11 cellular contexts compared by ENCODE assay signal in the genomic region with DNA sequence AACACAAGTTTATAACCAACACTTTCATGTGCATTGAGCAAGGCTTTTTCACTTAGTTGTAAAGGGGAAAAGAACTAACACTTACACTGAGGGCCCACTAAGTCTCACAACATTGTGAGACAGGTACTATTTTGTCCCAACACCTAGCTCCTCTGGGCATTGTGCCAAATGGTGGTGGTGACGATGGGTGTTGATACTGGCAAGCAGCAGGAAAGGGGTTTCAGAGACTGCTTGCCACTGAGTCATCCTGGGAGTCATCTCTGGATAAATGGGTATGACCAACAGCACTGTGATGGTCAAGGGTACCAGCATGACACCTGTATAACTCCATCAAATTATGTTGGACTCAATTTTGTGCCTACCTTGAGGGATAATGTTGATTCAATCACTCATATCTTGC.
DNase-seq lines count a peak whose midpoint lies in the region; ATAC-seq, FAIRE-seq and TF ChIP-seq lines count a peak whose summit lies in the region.
"Had no signal": no experiment of that assay in that cellular context is flagged by ENCODE, and none has a peak within 500 bp of the region (broad histone marks: within the 10 kb centered on the region; RNA-seq: fewer than 3 reads in every experiment).

No MANE protein-coding gene starts in this region.

- no peak overlapping the region for H3K27ac ChIP-seq in keratinocyte (ENCODE audit: control insufficient read depth, insufficient read depth, low read length)
- no peak overlapping the region for H3K27ac ChIP-seq in suprapubic skin
- H3K27ac ChIP-seq: adrenal gland, Peyer's patch had no signal

- H3K9me3 ChIP-seq in keratinocyte (ENCODE audit: control insufficient read depth, low read depth, low read length) (no peaks in the 10 kb centered on the region), suprapubic skin (no peaks in the 10 kb centered on the region)
- H3K9me3 ChIP-seq: adrenal gland, Peyer's patch had no signal

- H3K9me1 ChIP-seq in keratinocyte (ENCODE audit: control insufficient read depth, extremely low read depth, insufficient read depth, low read length): no peaks in the 10 kb centered on the region

- no peak overlapping the region for H2AFZ ChIP-seq in keratinocyte (ENCODE audit: control insufficient read depth, low read length)

- no peaks in the 10 kb centered on the region for H3K79me2 ChIP-seq in keratinocyte (ENCODE audit: control insufficient read depth, insufficient read depth, low read length)

- dilution Hi-C loops in keratinocyte (cut with MboI; ENCODE audit: extremely low pct_ligation_motif_present, low sequenced_read_pairs): no loop called here

- peak; percentile 85 for DNase-seq in COLO668 (lab: John Stamatoyannopoulos, UW; ENCODE audit: unreplicated experiment)
- DNase-seq in HT1080 (ENCODE audit: low read depth): peak; percentile 80
- DNase-seq in activated CD4-positive, alpha-beta T cell treated with anti-CD3 and anti-CD28 coated beads, Interleukin-2, amount 50 U/mL, for 4 hours: peak; percentile 10 to 18
- peak; percentile 42 for DNase-seq in keratinocyte (ENCODE audit: low read depth, low spot score)
- no peak for DNase-seq in suprapubic skin (ENCODE audit: low spot score in 2 of 2)
- no peak for DNase-seq in Ammon's horn (ENCODE audit: low spot score)
- no peak for DNase-seq in T1000 (lab: John Stamatoyannopoulos, UW)
- DNase-seq: glutamatergic neuron, Peyer's patch had no signal

- H3K4me2 ChIP-seq in keratinocyte (ENCODE audit: control insufficient read depth, extremely low read depth, insufficient read depth, low read depth, low read length): no peak overlapping the region

- H3K27me3 ChIP-seq in keratinocyte (ENCODE audit: control insufficient read depth, extremely low read depth, insufficient read depth, low read length) (no peaks in the 10 kb centered on the region), suprapubic skin (no peaks in the 10 kb centered on the region)
- H3K27me3 ChIP-seq: Peyer's patch had no signal

- ATAC-seq in HG02870 (IDR thresholded peaks at IDR 0.05; ENCODE audit: unreplicated experiment): no peak

- no peak for TF ChIP-seq EP300 in suprapubic skin (IDR thresholded peaks at IDR 0.05)

- TF ChIP-seq CTCF in keratinocyte (optimal IDR thresholded peaks at IDR 0.05 in 1 of 3, IDR thresholded peaks at IDR 0.05 in 1 of 3, conservative IDR thresholded peaks at IDR 0.05 in 1 of 3; ENCODE audit: extremely low read depth in 1 of 3, insufficient read depth in 2 of 3, low read length in 3 of 3) (no peak), suprapubic skin (IDR thresholded peaks at IDR 0.05) (no peak)

- TF ChIP-seq POLR2A in suprapubic skin (IDR thresholded peaks at IDR 0.05): no peak

- 50% methylated on average over 1 of the region's 1 CpG for WGBS in suprapubic skin

- H4K20me1 ChIP-seq in keratinocyte (ENCODE audit: control insufficient read depth, extremely low read depth, insufficient read depth, low read length): no peaks in the 10 kb centered on the region

- H3K36me3 ChIP-seq in keratinocyte (ENCODE audit: control insufficient read depth in 2 of 2, extremely low read depth in 1 of 2, insufficient read depth in 2 of 2, low read length in 2 of 2) (no peaks in the 10 kb centered on the region), suprapubic skin (no peaks in the 10 kb centered on the region)
- H3K36me3 ChIP-seq: adrenal gland, Peyer's patch had no signal

- H3K4me1 ChIP-seq in keratinocyte (ENCODE audit: control insufficient read depth, extremely low read depth, insufficient read depth, low read length): peaks cover 12% of the 10 kb centered on the region
- H3K4me1 ChIP-seq in suprapubic skin: peaks cover 12% of the 10 kb centered on the region

- H3K4me3 ChIP-seq in keratinocyte (ENCODE audit: control insufficient read depth in 2 of 3, extremely low read depth in 1 of 3, insufficient read depth in 2 of 3, low read depth in 1 of 3, low read length in 3 of 3): no peak overlapping the region
- H3K4me3 ChIP-seq in suprapubic skin: no peak overlapping the region
- H3K4me3 ChIP-seq: adrenal gland, Peyer's patch had no signal

- no peak for FAIRE-seq in keratinocyte (lab: Jason Lieb, UNC)

- no peak overlapping the region for H3K9ac ChIP-seq in keratinocyte (ENCODE audit: control insufficient read depth, extremely low read depth, insufficient read depth, low read length)

Comparison
In these comparisons a context has a peak if more than half of its experiments do, and no peak if none do; other contexts are left out.
1. DNase-seq: peak in COLO668 (single experiment), HT1080 (single experiment), activated CD4-positive, alpha-beta T cell treated with anti-CD3 and anti-CD28 coated beads, Interleukin-2, amount 50 U/mL, for 4 hours (2 of 2) and keratinocyte (single experiment); none in suprapubic skin (0 of 2), Ammon's horn (single experiment) and T1000 (single experiment).